ENCODE assay signal across 6 cellular contexts in the genomic region with DNA sequence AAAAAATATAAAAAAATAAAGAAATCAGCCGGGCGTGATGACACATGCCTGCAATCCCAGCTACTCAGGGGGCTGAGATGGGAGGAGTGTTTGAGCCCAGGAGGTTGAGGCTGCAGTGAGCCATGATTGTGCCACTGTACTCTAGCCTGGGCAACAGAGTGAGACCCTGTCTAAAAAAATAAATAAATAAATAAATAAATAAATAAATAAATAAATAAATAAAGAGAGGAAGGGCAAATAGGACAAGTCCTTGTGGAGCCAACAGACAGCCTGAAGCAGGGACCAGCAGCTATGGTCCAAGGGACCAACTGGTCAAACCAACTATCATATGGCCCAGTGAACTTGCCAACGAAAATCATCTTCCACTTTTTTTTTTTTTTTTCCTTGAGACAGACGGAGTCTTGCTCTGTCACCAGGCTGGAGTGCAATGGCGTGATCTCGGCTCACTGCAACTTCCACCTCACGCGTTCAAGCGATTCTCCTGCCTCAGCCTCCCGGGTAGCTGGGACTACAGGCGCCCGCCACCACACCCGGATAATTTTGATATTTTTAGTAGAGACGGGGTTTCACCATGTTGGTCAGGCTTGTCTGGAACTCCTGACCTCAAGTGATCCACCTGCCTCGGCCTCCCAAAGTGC.
DNase-seq lines count a peak whose midpoint lies in the region; ATAC-seq, FAIRE-seq and TF ChIP-seq lines count a peak whose summit lies in the region.
"Not testable (repeated sequence)": the region's sequence is repeated elsewhere in the genome, so short reads cannot be mapped to it uniquely, and the experiment has no call there.

No MANE protein-coding gene starts in this region.

- not testable (repeated sequence) for H3K9me3 Mint-ChIP-seq in CD14-positive monocyte, naive B cell

- H3K4me3 ChIP-seq in A549; HEK293 (ENCODE audit: low read depth, low read length): not testable (repeated sequence)

- H3K4me3 Mint-ChIP-seq in CD14-positive monocyte: not testable (repeated sequence)
- peak overlapping the region in 2 of 8 donors; percentile 2 to 19 for H3K4me3 Mint-ChIP-seq in naive B cell

- not testable (repeated sequence) for DNase-seq in A549 (ENCODE audit: low read depth in 1 of 2, low spot score in 1 of 2); CD14-positive monocyte (ENCODE audit: low spot score); naive B cell
- DNase-seq in MV-4-11 (lab: John Stamatoyannopoulos, UW) (peak; percentile 21), sciatic nerve (ENCODE audit: low spot score) (peak; percentile 31)

- H3K4me1 ChIP-seq in A549; HEK293 (ENCODE audit: control insufficient read depth, insufficient read depth, low read length): not testable (repeated sequence)

- intact Hi-C loops in CD14-positive monocyte (cut with micrococcal nuclease): loop anchor here in 1 of 2 donors (5.0 kb wide), 1 partner anchor 135 kb away; no protein-coding TSS in a partner anchor
- intact Hi-C loops in sciatic nerve (cut with DNase I): not testable (repeated sequence)

- H3K4me2 ChIP-seq in A549: not testable (repeated sequence)

- CTCF ChIA-PET in A549 (lab: Yijun Ruan, JAX) (interaction anchor here (0.7 kb wide), 1 partner anchor 50 kb away, joined by 5 read pairs; no protein-coding TSS in a partner anchor), HEK293 (lab: Yijun Ruan, JAX) (interaction anchor here (0.7 kb wide), 1 partner anchor 29 kb away, joined by 3 read pairs; no protein-coding TSS in a partner anchor)

- H3K36me3 ChIP-seq in HEK293 (ENCODE audit: control insufficient read depth in 2 of 2, insufficient read depth in 1 of 2, low read length in 2 of 2): not testable (repeated sequence)

- not testable (repeated sequence) for H3K27me3 Mint-ChIP-seq in CD14-positive monocyte (ENCODE audit: low read depth in 3 of 3); naive B cell

- not testable (repeated sequence) for TF ChIP-seq POLR2A in A549 (IDR thresholded peaks at IDR 0.05; ENCODE audit: low read length)

- not testable (repeated sequence) for ATAC-seq in A549; naive B cell (ENCODE audit: low read depth in 2 of 2); sciatic nerve

- POLR2A ChIA-PET in A549 (lab: Yijun Ruan, JAX); HEK293 (lab: Yijun Ruan, JAX): not testable (repeated sequence)

- 65% methylated on average over 15 of the region's 15 CpGs for WGBS in A549 (ENCODE audit: missing lambda C conversion rate)

- not testable (repeated sequence) for H3K9me3 ChIP-seq in A549; HEK293 (ENCODE audit: control insufficient read depth, insufficient read depth, low read depth, low read length)

- TF ChIP-seq CTCF in A549 (IDR thresholded peaks at IDR 0.05); CD14-positive monocyte (IDR thresholded peaks at IDR 0.05); HEK293 (tag by site-specific recombination; IDR thresholded peaks at IDR 0.05): not testable (repeated sequence)

- not testable (repeated sequence) for TF ChIP-seq EP300 in A549 (IDR thresholded peaks at IDR 0.05)

- H3K36me3 Mint-ChIP-seq in CD14-positive monocyte: peaks cover 26 to 68% of the 10 kb centered on the region in 2 donors
- H3K36me3 Mint-ChIP-seq in naive B cell: not testable (repeated sequence)

- H3K27ac Mint-ChIP-seq in CD14-positive monocyte (peak overlapping the region; percentile 91 to 99 (median 98)), naive B cell (peak overlapping the region in 4 of 6 donors; percentile 15 to 83 (median 56))

- FAIRE-seq in A549 (lab: Jason Lieb, UNC): not testable (repeated sequence)

- H3K4me1 Mint-ChIP-seq in CD14-positive monocyte: peaks cover 87% of the 10 kb centered on the region
- H3K4me1 Mint-ChIP-seq in naive B cell: peaks cover 37 to 63% (median 56%) of the 10 kb centered on the region in 3 donors

- H3K27ac ChIP-seq in A549; HEK293 (ENCODE audit: extremely low read depth, low read depth, low read length): not testable (repeated sequence)

- TF ChIP-seq RAD21 in A549 (conservative IDR thresholded peaks at IDR 0.05 in 1 of 2, IDR thresholded peaks at IDR 0.05 in 1 of 2): not testable (repeated sequence)

TF ChIP-seq in A549, 52 proteins besides CTCF, POLR2A, EP300 and RAD21:
- TF ChIP-seq ZC3H11A (IDR thresholded peaks at IDR 0.05): peak; percentile 91
TF ChIP-seq in A549: peak in this region for 1; not testable (repeated sequence) for 51.

TF ChIP-seq in HEK293, 187 proteins besides CTCF, POLR2A, EP300 and RAD21 (continues in another document):
- TF ChIP-seq, protein P1, sequence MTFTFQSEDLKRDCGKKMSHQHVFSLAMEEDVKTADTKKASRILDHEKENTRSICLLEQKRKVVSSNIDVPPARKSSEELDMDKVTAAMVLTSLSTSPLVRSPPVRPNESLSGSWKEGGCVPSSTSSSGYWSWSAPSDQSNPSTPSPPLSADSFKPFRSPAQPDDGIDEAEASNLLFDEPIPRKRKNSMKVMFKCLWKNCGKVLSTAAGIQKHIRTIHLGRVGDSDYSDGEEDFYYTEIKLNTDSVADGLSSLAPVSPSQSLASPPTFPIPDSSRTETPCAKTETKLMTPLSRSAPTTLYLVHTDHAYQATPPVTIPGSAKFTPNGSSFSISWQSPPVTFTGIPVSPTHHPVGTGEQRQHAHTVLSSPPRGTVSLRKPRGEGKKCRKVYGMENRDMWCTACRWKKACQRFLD (tag by site-specific recombination; IDR thresholded peaks at IDR 0.05): 0 out of 2 replicates have a peak, but pooled peaks have one; percentile 30
- peak; percentile 35; the same call in 1 of the 2 replicates for TF ChIP-seq ZBTB21 (tag by site-specific recombination; IDR thresholded peaks at IDR 0.05)
- peak; percentile 27 for TF ChIP-seq ZNF654 (tag by site-specific recombination; IDR thresholded peaks at IDR 0.05; ENCODE audit: low read depth)
- TF ChIP-seq ZNF510 (tag by site-specific recombination; IDR thresholded peaks at IDR 0.05; ENCODE audit: insufficient replicate concordance): peak; percentile 83
- peak; percentile 85 for TF ChIP-seq ZNF433 (tag by site-specific recombination; IDR thresholded peaks at IDR 0.05; ENCODE audit: low read depth)
- TF ChIP-seq, protein P2, sequence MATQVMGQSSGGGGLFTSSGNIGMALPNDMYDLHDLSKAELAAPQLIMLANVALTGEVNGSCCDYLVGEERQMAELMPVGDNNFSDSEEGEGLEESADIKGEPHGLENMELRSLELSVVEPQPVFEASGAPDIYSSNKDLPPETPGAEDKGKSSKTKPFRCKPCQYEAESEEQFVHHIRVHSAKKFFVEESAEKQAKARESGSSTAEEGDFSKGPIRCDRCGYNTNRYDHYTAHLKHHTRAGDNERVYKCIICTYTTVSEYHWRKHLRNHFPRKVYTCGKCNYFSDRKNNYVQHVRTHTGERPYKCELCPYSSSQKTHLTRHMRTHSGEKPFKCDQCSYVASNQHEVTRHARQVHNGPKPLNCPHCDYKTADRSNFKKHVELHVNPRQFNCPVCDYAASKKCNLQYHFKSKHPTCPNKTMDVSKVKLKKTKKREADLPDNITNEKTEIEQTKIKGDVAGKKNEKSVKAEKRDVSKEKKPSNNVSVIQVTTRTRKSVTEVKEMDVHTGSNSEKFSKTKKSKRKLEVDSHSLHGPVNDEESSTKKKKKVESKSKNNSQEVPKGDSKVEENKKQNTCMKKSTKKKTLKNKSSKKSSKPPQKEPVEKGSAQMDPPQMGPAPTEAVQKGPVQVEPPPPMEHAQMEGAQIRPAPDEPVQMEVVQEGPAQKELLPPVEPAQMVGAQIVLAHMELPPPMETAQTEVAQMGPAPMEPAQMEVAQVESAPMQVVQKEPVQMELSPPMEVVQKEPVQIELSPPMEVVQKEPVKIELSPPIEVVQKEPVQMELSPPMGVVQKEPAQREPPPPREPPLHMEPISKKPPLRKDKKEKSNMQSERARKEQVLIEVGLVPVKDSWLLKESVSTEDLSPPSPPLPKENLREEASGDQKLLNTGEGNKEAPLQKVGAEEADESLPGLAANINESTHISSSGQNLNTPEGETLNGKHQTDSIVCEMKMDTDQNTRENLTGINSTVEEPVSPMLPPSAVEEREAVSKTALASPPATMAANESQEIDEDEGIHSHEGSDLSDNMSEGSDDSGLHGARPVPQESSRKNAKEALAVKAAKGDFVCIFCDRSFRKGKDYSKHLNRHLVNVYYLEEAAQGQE (tag by site-specific recombination; IDR thresholded peaks at IDR 0.05): peak; percentile 54; the same call in 1 of the 2 replicates
- peak; percentile 75 for TF ChIP-seq ZBTB8A (tag by site-specific recombination; IDR thresholded peaks at IDR 0.05)
- 0 out of 2 replicates have a peak, but pooled peaks have one; percentile 39 for TF ChIP-seq ZNF664 (tag by site-specific recombination; IDR thresholded peaks at IDR 0.05)
- peak; percentile 80 for TF ChIP-seq ZNF426 (tag by site-specific recombination; IDR thresholded peaks at IDR 0.05)
- peak; percentile 45 for TF ChIP-seq ZNF529 (tag by site-specific recombination; IDR thresholded peaks at IDR 0.05; ENCODE audit: insufficient replicate concordance)
- peak; percentile 41; the same call in 1 of the 2 replicates for TF ChIP-seq ZNF202 (tag by site-specific recombination; IDR thresholded peaks at IDR 0.05; ENCODE audit: borderline replicate concordance)
